11 cellular contexts compared by ENCODE assay signal in the genomic region with DNA sequence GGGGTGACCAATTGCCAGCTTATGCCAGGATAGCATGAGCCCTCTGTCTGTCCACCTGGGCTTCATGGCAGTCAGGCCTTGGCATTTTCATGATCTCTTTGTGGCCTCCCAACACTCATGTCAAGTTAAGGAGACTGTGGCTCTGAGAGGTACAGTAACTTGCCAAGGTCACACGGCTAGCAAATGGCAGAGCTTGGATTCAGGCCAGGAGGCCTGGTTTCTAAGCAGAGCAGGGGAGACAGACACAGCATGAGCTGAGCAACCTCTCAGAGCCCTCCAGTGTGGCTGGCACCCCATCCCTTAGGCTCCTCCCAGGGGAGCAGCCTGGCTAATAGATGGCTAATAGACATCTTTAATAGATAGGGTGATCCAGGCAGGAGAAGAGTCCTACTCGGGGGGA. TPM values are rescaled to one million over a fixed set of nuclear protein-coding genes. Genes with fewer than 3 reads are reported as not detected.
DNase-seq lines count a peak whose midpoint lies in the region; ATAC-seq and TF ChIP-seq lines count a peak whose summit lies in the region.
"Had no signal": no experiment of that assay in that cellular context is flagged by ENCODE, and none has a peak within 500 bp of the region (broad histone marks: within the 10 kb centered on the region; RNA-seq: fewer than 3 reads in every experiment).

No MANE protein-coding gene starts in this region.

- H3K27ac ChIP-seq in esophagus (ENCODE audit: low read depth in 2 of 2, low read length in 1 of 2) (peak overlapping the region; percentile 12 to 34), upper lobe of left lung (peak overlapping the region; percentile 40 to 91 (median 83))

- peaks cover 0 to 3% of the 10 kb centered on the region in 2 donors for H3K36me3 ChIP-seq in esophagus (ENCODE audit: control insufficient read depth in 2 of 2, insufficient read depth in 2 of 2, low read length in 1 of 2)
- peaks cover 0 to 18% (median 16%) of the 10 kb centered on the region in 4 donors for H3K36me3 ChIP-seq in upper lobe of left lung

- ATAC-seq in upper lobe of left lung (ENCODE audit: low FRiP score in 2 of 2) (no peak), GM21723 (IDR thresholded peaks at IDR 0.05; ENCODE audit: unreplicated experiment) (no peak), GM21786 (IDR thresholded peaks at IDR 0.05; ENCODE audit: unreplicated experiment) (no peak)
- ATAC-seq: K562 had no signal

- H3K4me3 ChIP-seq in esophagus (ENCODE audit: low read depth in 1 of 2, low read length in 2 of 2) (no peak overlapping the region), upper lobe of left lung (no peak overlapping the region)
- H3K4me3 ChIP-seq: K562 had no signal

- DNase-seq in NCI-H82 (lab: John Stamatoyannopoulos, UW) = peak; percentile 25
- DNase-seq in NCI-H82 treated with DMSO at 0.1 percent for 48 hours (lab: John Stamatoyannopoulos, UW; ENCODE audit: unreplicated experiment) = no peak
- DNase-seq in myocyte (ENCODE audit: low read depth) = peak; percentile 88
- DNase-seq in upper lobe of left lung = no peak
- no peak for DNase-seq in activated CD8-positive, alpha-beta memory T cell treated with anti-CD3 and anti-CD28 coated beads for 24 hours
- DNase-seq: GDM1 had no signal

- H3K9me3 ChIP-seq in esophagus (ENCODE audit: control insufficient read depth in 2 of 2, insufficient read depth in 1 of 2, low read depth in 1 of 2, low read length in 1 of 2) = no peaks in the 10 kb centered on the region
- no peaks in the 10 kb centered on the region for H3K9me3 ChIP-seq in upper lobe of left lung

- no peak for TF ChIP-seq EP300 in upper lobe of left lung (IDR thresholded peaks at IDR 0.05)

- no peaks in the 10 kb centered on the region for H3K27me3 ChIP-seq in esophagus (ENCODE audit: control insufficient read depth in 1 of 2, insufficient read depth in 2 of 2, low read length in 2 of 2)
- no peaks in the 10 kb centered on the region for H3K27me3 ChIP-seq in upper lobe of left lung

- WGBS in esophagus, 2 donors = 42 to 47% methylated on average over 2 of the region's 2 CpGs
- 56 to 65% methylated on average over 2 of the region's 2 CpGs for WGBS in upper lobe of left lung, 2 donors

- no peak for TF ChIP-seq CTCF in upper lobe of left lung (IDR thresholded peaks at IDR 0.05)

- H3K4me1 ChIP-seq in esophagus (ENCODE audit: control insufficient read depth in 2 of 2, insufficient read depth in 2 of 2, low read length in 1 of 2) = peaks cover 12 to 25% of the 10 kb centered on the region in 2 donors
- H3K4me1 ChIP-seq in upper lobe of left lung = peaks cover 58 to 65% (median 62%) of the 10 kb centered on the region in 4 donors

- TF ChIP-seq POLR2A in upper lobe of left lung (IDR thresholded peaks at IDR 0.05) = no peak

RNA-seq across cellular contexts. Expression of gene SYNPO, which starts 4.0 kb away (rescaled TPM):
- polyA plus RNA-seq in esophagus = 1 to 10 TPM; 4.3 to 5.0 TPM
- total RNA-seq in myocyte (7.8 and 8.1 TPM in 2 replicates), upper lobe of left lung (100 to 1,000 TPM in 2 of 6 donors, 10 to 100 TPM in 4; 41.9 to 150 (median 84.3) TPM)
- 80.0 TPM for polyA plus RNA-seq in myocyte (2012)

RNA-seq across cellular contexts. Expression of gene MYOZ3, which starts 16.6 kb away (rescaled TPM):
- under 1 TPM; 0.05 to 0.24 TPM for polyA plus RNA-seq in esophagus
- total RNA-seq in myocyte (0.16 and 0.40 TPM in 2 replicates), upper lobe of left lung (1 to 10 TPM in 2 of 6 donors, under 1 TPM in 3, not detected in 1; 0.61 to 2.8 (median 0.89) TPM)
- 0.14 TPM for polyA plus RNA-seq in myocyte (2012)
- total RNA-seq: K562, NCI-H460 had no signal
- polyA plus RNA-seq: K562 had no signal

RNA-seq across cellular contexts. Expression of gene RBM22, which starts 56.4 kb away (rescaled TPM):
- 10 to 100 TPM; 16.2 to 18.4 TPM for polyA plus RNA-seq in esophagus
- total RNA-seq in myocyte (35.0 and 40.9 TPM in 2 replicates), upper lobe of left lung (10 to 100 TPM; 22.6 to 46.7 (median 37.6) TPM)
- polyA plus RNA-seq in myocyte (2012) = 33.2 TPM

Comparison
In these comparisons a context has a peak if more than half of its experiments do, and no peak if none do; other contexts are left out.
1. DNase-seq: peak in NCI-H82 (single experiment) and myocyte (single experiment); none in NCI-H82 treated with DMSO at 0.1 percent for 48 hours (single experiment), upper lobe of left lung (0 of 2) and activated CD8-positive, alpha-beta memory T cell treated with anti-CD3 and anti-CD28 coated beads for 24 hours (single experiment).